1 cellular context compared by ENCODE assay signal in the genomic region with DNA sequence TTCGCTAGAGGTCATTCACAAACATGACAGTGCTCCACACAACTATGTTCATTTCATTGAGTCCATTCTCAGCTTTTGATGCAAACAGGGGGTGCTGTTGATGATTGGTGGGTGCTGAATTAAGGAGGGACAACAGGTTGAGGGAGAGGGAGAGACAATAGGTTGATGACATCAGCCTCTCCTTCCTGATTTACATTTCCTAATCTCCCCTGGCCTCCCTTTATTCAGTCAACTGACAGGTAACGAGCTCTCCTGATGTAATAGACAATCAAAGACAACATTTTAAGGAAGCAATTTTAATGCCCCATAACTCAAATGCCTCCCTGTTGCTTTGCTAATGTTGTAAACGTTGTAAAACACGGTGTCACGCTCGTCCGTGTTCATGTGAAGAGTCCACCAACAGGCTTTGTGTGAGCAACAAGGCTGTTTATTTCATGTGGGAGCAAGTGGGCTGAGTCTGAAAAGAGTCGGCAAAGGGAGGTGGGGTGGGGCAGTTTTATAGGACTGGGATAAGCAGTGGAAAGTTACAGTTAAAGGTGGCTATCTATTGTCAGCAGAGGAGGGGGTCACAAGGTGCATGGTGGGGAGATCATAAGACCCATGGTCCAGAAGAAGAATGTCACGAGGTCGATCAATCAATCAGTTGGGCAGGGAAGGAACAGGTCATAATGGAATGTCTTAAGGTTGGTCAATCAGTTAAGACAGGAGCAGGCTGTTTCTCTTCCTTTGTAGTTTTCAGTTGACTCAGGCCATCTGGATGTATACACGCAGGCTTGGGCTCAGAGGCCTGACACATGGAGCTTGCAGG.
A peak's percentile ranks its signal among the peaks of the same experiment; 100 is the strongest.
TF ChIP-seq lines count a peak whose summit lies in the region.

No MANE protein-coding gene starts in this region.

TF ChIP-seq in K562, 482 proteins besides CTCF, POLR2A, EP300 and RAD21 (continued from another document and continues in another):
- TF ChIP-seq, protein P1, sequence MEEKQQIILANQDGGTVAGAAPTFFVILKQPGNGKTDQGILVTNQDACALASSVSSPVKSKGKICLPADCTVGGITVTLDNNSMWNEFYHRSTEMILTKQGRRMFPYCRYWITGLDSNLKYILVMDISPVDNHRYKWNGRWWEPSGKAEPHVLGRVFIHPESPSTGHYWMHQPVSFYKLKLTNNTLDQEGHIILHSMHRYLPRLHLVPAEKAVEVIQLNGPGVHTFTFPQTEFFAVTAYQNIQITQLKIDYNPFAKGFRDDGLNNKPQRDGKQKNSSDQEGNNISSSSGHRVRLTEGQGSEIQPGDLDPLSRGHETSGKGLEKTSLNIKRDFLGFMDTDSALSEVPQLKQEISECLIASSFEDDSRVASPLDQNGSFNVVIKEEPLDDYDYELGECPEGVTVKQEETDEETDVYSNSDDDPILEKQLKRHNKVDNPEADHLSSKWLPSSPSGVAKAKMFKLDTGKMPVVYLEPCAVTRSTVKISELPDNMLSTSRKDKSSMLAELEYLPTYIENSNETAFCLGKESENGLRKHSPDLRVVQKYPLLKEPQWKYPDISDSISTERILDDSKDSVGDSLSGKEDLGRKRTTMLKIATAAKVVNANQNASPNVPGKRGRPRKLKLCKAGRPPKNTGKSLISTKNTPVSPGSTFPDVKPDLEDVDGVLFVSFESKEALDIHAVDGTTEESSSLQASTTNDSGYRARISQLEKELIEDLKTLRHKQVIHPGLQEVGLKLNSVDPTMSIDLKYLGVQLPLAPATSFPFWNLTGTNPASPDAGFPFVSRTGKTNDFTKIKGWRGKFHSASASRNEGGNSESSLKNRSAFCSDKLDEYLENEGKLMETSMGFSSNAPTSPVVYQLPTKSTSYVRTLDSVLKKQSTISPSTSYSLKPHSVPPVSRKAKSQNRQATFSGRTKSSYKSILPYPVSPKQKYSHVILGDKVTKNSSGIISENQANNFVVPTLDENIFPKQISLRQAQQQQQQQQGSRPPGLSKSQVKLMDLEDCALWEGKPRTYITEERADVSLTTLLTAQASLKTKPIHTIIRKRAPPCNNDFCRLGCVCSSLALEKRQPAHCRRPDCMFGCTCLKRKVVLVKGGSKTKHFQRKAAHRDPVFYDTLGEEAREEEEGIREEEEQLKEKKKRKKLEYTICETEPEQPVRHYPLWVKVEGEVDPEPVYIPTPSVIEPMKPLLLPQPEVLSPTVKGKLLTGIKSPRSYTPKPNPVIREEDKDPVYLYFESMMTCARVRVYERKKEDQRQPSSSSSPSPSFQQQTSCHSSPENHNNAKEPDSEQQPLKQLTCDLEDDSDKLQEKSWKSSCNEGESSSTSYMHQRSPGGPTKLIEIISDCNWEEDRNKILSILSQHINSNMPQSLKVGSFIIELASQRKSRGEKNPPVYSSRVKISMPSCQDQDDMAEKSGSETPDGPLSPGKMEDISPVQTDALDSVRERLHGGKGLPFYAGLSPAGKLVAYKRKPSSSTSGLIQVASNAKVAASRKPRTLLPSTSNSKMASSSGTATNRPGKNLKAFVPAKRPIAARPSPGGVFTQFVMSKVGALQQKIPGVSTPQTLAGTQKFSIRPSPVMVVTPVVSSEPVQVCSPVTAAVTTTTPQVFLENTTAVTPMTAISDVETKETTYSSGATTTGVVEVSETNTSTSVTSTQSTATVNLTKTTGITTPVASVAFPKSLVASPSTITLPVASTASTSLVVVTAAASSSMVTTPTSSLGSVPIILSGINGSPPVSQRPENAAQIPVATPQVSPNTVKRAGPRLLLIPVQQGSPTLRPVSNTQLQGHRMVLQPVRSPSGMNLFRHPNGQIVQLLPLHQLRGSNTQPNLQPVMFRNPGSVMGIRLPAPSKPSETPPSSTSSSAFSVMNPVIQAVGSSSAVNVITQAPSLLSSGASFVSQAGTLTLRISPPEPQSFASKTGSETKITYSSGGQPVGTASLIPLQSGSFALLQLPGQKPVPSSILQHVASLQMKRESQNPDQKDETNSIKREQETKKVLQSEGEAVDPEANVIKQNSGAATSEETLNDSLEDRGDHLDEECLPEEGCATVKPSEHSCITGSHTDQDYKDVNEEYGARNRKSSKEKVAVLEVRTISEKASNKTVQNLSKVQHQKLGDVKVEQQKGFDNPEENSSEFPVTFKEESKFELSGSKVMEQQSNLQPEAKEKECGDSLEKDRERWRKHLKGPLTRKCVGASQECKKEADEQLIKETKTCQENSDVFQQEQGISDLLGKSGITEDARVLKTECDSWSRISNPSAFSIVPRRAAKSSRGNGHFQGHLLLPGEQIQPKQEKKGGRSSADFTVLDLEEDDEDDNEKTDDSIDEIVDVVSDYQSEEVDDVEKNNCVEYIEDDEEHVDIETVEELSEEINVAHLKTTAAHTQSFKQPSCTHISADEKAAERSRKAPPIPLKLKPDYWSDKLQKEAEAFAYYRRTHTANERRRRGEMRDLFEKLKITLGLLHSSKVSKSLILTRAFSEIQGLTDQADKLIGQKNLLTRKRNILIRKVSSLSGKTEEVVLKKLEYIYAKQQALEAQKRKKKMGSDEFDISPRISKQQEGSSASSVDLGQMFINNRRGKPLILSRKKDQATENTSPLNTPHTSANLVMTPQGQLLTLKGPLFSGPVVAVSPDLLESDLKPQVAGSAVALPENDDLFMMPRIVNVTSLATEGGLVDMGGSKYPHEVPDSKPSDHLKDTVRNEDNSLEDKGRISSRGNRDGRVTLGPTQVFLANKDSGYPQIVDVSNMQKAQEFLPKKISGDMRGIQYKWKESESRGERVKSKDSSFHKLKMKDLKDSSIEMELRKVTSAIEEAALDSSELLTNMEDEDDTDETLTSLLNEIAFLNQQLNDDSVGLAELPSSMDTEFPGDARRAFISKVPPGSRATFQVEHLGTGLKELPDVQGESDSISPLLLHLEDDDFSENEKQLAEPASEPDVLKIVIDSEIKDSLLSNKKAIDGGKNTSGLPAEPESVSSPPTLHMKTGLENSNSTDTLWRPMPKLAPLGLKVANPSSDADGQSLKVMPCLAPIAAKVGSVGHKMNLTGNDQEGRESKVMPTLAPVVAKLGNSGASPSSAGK (IDR thresholded peaks at IDR 0.05) = peak; percentile 79
- TF ChIP-seq, protein P2, sequence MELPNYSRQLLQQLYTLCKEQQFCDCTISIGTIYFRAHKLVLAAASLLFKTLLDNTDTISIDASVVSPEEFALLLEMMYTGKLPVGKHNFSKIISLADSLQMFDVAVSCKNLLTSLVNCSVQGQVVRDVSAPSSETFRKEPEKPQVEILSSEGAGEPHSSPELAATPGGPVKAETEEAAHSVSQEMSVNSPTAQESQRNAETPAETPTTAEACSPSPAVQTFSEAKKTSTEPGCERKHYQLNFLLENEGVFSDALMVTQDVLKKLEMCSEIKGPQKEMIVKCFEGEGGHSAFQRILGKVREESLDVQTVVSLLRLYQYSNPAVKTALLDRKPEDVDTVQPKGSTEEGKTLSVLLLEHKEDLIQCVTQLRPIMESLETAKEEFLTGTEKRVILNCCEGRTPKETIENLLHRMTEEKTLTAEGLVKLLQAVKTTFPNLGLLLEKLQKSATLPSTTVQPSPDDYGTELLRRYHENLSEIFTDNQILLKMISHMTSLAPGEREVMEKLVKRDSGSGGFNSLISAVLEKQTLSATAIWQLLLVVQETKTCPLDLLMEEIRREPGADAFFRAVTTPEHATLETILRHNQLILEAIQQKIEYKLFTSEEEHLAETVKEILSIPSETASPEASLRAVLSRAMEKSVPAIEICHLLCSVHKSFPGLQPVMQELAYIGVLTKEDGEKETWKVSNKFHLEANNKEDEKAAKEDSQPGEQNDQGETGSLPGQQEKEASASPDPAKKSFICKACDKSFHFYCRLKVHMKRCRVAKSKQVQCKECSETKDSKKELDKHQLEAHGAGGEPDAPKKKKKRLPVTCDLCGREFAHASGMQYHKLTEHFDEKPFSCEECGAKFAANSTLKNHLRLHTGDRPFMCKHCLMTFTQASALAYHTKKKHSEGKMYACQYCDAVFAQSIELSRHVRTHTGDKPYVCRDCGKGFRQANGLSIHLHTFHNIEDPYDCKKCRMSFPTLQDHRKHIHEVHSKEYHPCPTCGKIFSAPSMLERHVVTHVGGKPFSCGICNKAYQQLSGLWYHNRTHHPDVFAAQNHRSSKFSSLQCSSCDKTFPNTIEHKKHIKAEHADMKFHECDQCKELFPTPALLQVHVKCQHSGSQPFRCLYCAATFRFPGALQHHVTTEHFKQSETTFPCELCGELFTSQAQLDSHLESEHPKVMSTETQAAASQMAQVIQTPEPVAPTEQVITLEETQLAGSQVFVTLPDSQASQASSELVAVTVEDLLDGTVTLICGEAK (IDR thresholded peaks at IDR 0.05) = no peak
- TF ChIP-seq, protein P2 (CRISPR knock-in tag; IDR thresholded peaks at IDR 0.05) = no peak
- TF ChIP-seq ZNF75A (CRISPR knock-in tag; IDR thresholded peaks at IDR 0.05) = no peak
- TF ChIP-seq NCOA2 (IDR thresholded peaks at IDR 0.05; ENCODE audit: partially characterized antibody in 2 of 2) = no peak
- no peak for TF ChIP-seq PURB (CRISPR knock-in tag; IDR thresholded peaks at IDR 0.05; ENCODE audit: low read depth)
- no peak for TF ChIP-seq KLF13 (tag; IDR thresholded peaks at IDR 0.05; ENCODE audit: borderline replicate concordance, low read depth)
- TF ChIP-seq FUS (optimal IDR thresholded peaks at IDR 0.05; ENCODE audit: low read depth, low read length) = no peak
- no peak for TF ChIP-seq SRSF1 (IDR thresholded peaks at IDR 0.05; ENCODE audit: low read depth, low read length)
- no peak for TF ChIP-seq HDAC8 (tag; IDR thresholded peaks at IDR 0.05)
- no peak for TF ChIP-seq DACH1 (IDR thresholded peaks at IDR 0.05; ENCODE audit: partially characterized antibody)
- TF ChIP-seq E4F1 (CRISPR knock-in tag; IDR thresholded peaks at IDR 0.05; ENCODE audit: borderline replicate concordance) = no peak
- peak; percentile 13; the same call in 1 of the 2 replicates for TF ChIP-seq ZNF589 (CRISPR knock-in tag; IDR thresholded peaks at IDR 0.05; ENCODE audit: low read depth)
- TF ChIP-seq ZNF324 (CRISPR knock-in tag; IDR thresholded peaks at IDR 0.05) = no peak
- no peak for TF ChIP-seq SRSF9 (IDR thresholded peaks at IDR 0.05; ENCODE audit: borderline replicate concordance, low read depth, low read length)
- TF ChIP-seq RFX5 (IDR thresholded peaks at IDR 0.05; ENCODE audit: low read depth, low read length) = no peak
- TF ChIP-seq, protein P3, sequence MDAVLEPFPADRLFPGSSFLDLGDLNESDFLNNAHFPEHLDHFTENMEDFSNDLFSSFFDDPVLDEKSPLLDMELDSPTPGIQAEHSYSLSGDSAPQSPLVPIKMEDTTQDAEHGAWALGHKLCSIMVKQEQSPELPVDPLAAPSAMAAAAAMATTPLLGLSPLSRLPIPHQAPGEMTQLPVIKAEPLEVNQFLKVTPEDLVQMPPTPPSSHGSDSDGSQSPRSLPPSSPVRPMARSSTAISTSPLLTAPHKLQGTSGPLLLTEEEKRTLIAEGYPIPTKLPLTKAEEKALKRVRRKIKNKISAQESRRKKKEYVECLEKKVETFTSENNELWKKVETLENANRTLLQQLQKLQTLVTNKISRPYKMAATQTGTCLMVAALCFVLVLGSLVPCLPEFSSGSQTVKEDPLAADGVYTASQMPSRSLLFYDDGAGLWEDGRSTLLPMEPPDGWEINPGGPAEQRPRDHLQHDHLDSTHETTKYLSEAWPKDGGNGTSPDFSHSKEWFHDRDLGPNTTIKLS (IDR thresholded peaks at IDR 0.05; ENCODE audit: borderline replicate concordance, low read depth) = 0 out of 2 replicates have a peak, but pooled peaks have one; percentile 26
- TF ChIP-seq SAP30 (IDR thresholded peaks at IDR 0.05; ENCODE audit: borderline replicate concordance, insufficient read depth, low read depth, low read length, poor library complexity, severe bottlenecking) = no peak
- TF ChIP-seq NR2C1 (IDR thresholded peaks at IDR 0.05) = peak; percentile 43; the same call in 1 of the 2 replicates
- peak; percentile 39; the same call in 1 of the 2 replicates for TF ChIP-seq NR2C1 (tag; IDR thresholded peaks at IDR 0.05)
- no peak for TF ChIP-seq SMAD1 (IDR thresholded peaks at IDR 0.05; ENCODE audit: low read depth, low read length, partially characterized antibody)
- TF ChIP-seq POU5F1 (IDR thresholded peaks at IDR 0.05; ENCODE audit: borderline replicate concordance, low read depth, low read length, partially characterized antibody) = no peak
- no peak for TF ChIP-seq XRCC5 (IDR thresholded peaks at IDR 0.05; ENCODE audit: low read depth, low read length)
- no peak for TF ChIP-seq HDAC2 (IDR thresholded peaks at IDR 0.05)
- TF ChIP-seq TSC22D4 (tag; IDR thresholded peaks at IDR 0.05) = no peak
- TF ChIP-seq CGGBP1 (CRISPR knock-in tag; IDR thresholded peaks at IDR 0.05) = no peak
